ENCODE assay signal across 19 cellular contexts in the genomic region with DNA sequence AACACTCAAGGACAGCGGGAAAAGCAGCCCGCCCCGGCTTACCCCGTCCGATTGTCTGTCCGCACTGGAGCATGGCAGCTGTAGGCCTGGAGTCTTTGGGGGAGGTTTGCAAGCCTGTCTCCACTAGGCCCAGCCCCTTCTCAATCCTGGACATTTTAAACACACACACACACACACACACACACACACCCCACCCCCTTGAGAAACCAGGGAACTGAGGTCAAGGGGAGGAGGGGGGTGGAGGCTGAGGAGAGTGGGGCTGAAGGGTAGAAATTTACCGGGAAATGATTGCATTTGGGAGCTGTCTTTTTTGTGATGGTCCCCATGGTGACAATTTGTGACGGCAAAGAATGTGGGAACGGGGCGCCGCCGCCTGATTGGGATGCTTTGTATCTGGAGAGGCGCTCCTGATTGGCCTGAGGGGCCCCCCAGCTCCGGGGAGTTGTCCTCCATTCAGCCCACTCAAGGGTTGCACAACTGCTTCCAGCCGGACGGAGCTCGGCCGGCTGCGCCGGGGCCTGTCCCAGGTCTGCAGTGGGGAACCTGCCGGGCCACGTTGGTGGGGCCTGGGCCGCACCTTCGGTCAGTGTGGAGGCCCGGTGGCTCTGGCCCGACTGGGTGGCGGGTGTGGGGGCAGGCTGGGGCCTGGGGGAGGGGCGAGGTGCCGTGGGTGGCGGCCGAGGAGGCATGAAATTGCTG. TPM values are rescaled to one million over a fixed set of nuclear protein-coding genes. Genes with fewer than 3 reads are reported as not detected.
DNase-seq lines count a peak whose midpoint lies in the region; ATAC-seq and TF ChIP-seq lines count a peak whose summit lies in the region.
"Had no signal": no experiment of that assay in that cellular context is flagged by ENCODE, and none has a peak within 500 bp of the region (broad histone marks: within the 10 kb centered on the region; RNA-seq: fewer than 3 reads in every experiment).

A gene (plus strand): TSS at position 472 of the 699 bp plus-strand sequence. CDS start 942 bp downstream, outside the sequence.

- no peaks in the 10 kb centered on the region for H3K9me3 ChIP-seq in mesodermal cell (ENCODE audit: control insufficient read depth, low read length)
- H3K9me3 ChIP-seq: BLaER1 treated with 17β-estradiol and CSF1 and Interleukin-3, amounts not matched to agents 10 nM and 100 nM; neutrophil had no signal

- H3K27ac Mint-ChIP-seq in type B pancreatic cell: peak within 1 kb of the TSS; percentile 70
- H3K27ac Mint-ChIP-seq: activated naive CD4-positive, alpha-beta T cell treated with anti-CD3 and anti-CD28 coated beads, Interleukin-2, amount 50 U/mL, for 24 hours; activated T-cell treated with anti-CD3 and anti-CD28 coated beads, Interleukin-2, amount 50 U/mL, for 24 hours; memory B cell had no signal

- ATAC-seq in GM18511 (IDR thresholded peaks at IDR 0.05; ENCODE audit: unreplicated experiment): no peak
- ATAC-seq in HG02759 (IDR thresholded peaks at IDR 0.05; ENCODE audit: unreplicated experiment): no peak

- peak within 1 kb of the TSS; percentile 69 for H3K4me3 Mint-ChIP-seq in type B pancreatic cell
- H3K4me3 Mint-ChIP-seq: activated naive CD4-positive, alpha-beta T cell treated with anti-CD3 and anti-CD28 coated beads, Interleukin-2, amount 50 U/mL, for 24 hours; activated T-cell treated with anti-CD3 and anti-CD28 coated beads, Interleukin-2, amount 50 U/mL, for 24 hours; memory B cell had no signal

- H3K36me3 ChIP-seq in mesodermal cell (ENCODE audit: control insufficient read depth, insufficient read depth, low read length): no peaks in the 10 kb centered on the region
- H3K36me3 ChIP-seq: BLaER1 treated with 17β-estradiol and CSF1 and Interleukin-3, amounts not matched to agents 10 nM and 100 nM; neutrophil had no signal

- H3K4me1 Mint-ChIP-seq in type B pancreatic cell (ENCODE audit: unreplicated experiment): peaks cover 6% of the 10 kb centered on the region
- H3K4me1 Mint-ChIP-seq: activated naive CD4-positive, alpha-beta T cell treated with anti-CD3 and anti-CD28 coated beads, Interleukin-2, amount 50 U/mL, for 24 hours; memory B cell had no signal

- peak; percentile 16 for DNase-seq in DMS153 treated with DMSO at 0.1 percent for 48 hours (lab: John Stamatoyannopoulos, UW; ENCODE audit: unreplicated experiment)
- no peak for DNase-seq in DMS153 (lab: John Stamatoyannopoulos, UW)
- DNase-seq in epithelial cell of esophagus (ENCODE audit: low read depth): peak; percentile 35
- DNase-seq in type B pancreatic cell (ENCODE audit: extremely low spot score, unreplicated experiment): no peak
- no peak for DNase-seq in SW480 (ENCODE audit: low spot score)
- DNase-seq: activated CD4-positive, alpha-beta T cell treated with anti-CD3 and anti-CD28 coated beads, Interleukin-2, amount 50 U/mL, for 4 hours; activated T-cell treated with anti-CD3 and anti-CD28 coated beads, Interleukin-2, amount 50 U/mL, for 24 hours; NCI-H2029 treated with DMSO at 0.1 percent for 48 hours had no signal

- WGBS in mesodermal cell (ENCODE audit: insufficient coverage in 2 of 2), 2 experiments: 78 to 79% methylated on average over 16 to 22 of the region's 31 CpGs

- no peaks in the 10 kb centered on the region for H3K9me3 Mint-ChIP-seq in type B pancreatic cell
- H3K9me3 Mint-ChIP-seq: activated naive CD4-positive, alpha-beta T cell treated with anti-CD3 and anti-CD28 coated beads, Interleukin-2, amount 50 U/mL, for 24 hours; activated T-cell treated with anti-CD3 and anti-CD28 coated beads, Interleukin-2, amount 50 U/mL, for 24 hours; memory B cell had no signal

- no peak for TF ChIP-seq CTCF in epithelial cell of esophagus (IDR thresholded peaks at IDR 0.05; ENCODE audit: insufficient read depth, low read depth, low read length, missing control alignments)
- no peak for TF ChIP-seq CTCF in type B pancreatic cell (conservative IDR thresholded peaks at IDR 0.05)

- H3K27me3 Mint-ChIP-seq in type B pancreatic cell: peaks cover 4% of the 10 kb centered on the region
- H3K27me3 Mint-ChIP-seq: activated naive CD4-positive, alpha-beta T cell treated with anti-CD3 and anti-CD28 coated beads, Interleukin-2, amount 50 U/mL, for 24 hours; activated T-cell treated with anti-CD3 and anti-CD28 coated beads, Interleukin-2, amount 50 U/mL, for 24 hours had no signal

- no peaks in the 10 kb centered on the region for H3K4me1 ChIP-seq in mesodermal cell (ENCODE audit: control insufficient read depth, insufficient read depth, low read length, poor library complexity, severe bottlenecking)

- H3K36me3 Mint-ChIP-seq in type B pancreatic cell: no peaks in the 10 kb centered on the region
- H3K36me3 Mint-ChIP-seq: activated naive CD4-positive, alpha-beta T cell treated with anti-CD3 and anti-CD28 coated beads, Interleukin-2, amount 50 U/mL, for 24 hours; memory B cell had no signal

- H3K4me3 ChIP-seq in epithelial cell of esophagus (ENCODE audit: low read length) (no peak within 1 kb of the TSS), mesodermal cell (ENCODE audit: extremely low read depth, insufficient read depth, low read length, poor library complexity, severe bottlenecking) (no peak within 1 kb of the TSS)
- H3K4me3 ChIP-seq: BLaER1 treated with 17β-estradiol and CSF1 and Interleukin-3, amounts not matched to agents 10 nM and 100 nM had no signal

- H3K27ac ChIP-seq in mesodermal cell (ENCODE audit: low read depth, low read length, severe bottlenecking): peak within 1 kb of the TSS; percentile 57
- H3K27ac ChIP-seq: 22Rv1; BLaER1 treated with 17β-estradiol and CSF1 and Interleukin-3, amounts not matched to agents 10 nM and 100 nM; neutrophil had no signal

RNA-seq across cellular contexts. Expression of the gene that starts here (rescaled TPM):
- 0.29 TPM for polyA plus RNA-seq in mesodermal cell (2013, experiment 1 of 2)
- polyA plus RNA-seq in mesodermal cell (2013, experiment 2 of 2): not detected
- 1.2 TPM in 1 of 2 replicates, not detected in the other for total RNA-seq in type B pancreatic cell (ENCODE audit: low replicate concordance)
- total RNA-seq: fibroblast of villous mesenchyme, skeletal muscle tissue, urinary bladder had no signal
- polyA plus RNA-seq: urinary bladder had no signal

Comparison
In these comparisons a context has a peak if more than half of its experiments do, and no peak if none do; other contexts are left out.
1. DNase-seq: peak in DMS153 treated with DMSO at 0.1 percent for 48 hours (single experiment) and epithelial cell of esophagus (single experiment); none in DMS153 (single experiment), type B pancreatic cell (single experiment) and SW480 (single experiment).